Comparison of ENCODE assay signal across 7 cellular contexts in the genomic region with DNA sequence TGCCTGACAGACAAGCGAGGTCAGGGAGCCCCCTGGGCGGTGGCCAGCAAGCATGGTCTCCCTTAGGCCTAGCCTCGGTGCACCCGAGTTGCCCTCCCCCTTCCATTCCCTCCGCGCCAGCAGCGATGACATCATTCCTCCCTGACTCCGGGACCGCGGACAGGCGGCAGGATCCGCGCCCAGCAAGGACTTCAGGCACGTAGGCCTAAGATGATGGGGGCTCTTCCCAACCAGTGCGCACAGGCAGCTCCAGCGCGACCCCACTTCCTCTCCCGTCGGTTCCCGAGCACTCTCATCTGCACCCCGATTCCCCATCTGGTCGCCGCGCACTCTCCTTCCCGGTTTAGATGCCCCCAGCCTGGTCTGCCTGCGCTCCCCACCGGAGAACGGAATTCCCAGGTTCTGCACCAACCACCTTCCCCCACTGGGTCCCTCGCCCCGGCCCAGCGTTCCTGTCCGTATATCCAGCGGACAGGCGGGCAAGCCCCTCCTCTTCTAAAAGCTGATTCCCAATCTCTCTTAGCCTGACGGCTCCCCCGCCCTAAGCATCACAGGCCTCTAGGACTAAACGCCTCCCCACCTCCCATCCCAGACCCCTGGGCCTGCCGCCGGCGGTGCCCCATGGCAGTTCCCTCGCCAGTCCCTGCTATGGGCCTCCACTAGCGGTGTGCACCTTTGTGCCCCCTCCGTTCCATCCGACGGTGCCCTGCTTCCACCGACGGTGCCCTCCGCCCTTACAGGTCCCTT. TPM values are rescaled to one million over a fixed set of nuclear protein-coding genes. Genes with fewer than 3 reads are reported as not detected.
DNase-seq lines count a peak whose midpoint lies in the region; ATAC-seq lines count a peak whose summit lies in the region.

No MANE protein-coding gene starts in this region.

- H3K9me3 ChIP-seq in muscle layer of colon (ENCODE audit: low read length), result no peaks in the 10 kb centered on the region

- no peak for ATAC-seq in GM19467 (IDR thresholded peaks at IDR 0.05; ENCODE audit: unreplicated experiment)

- H3K27me3 ChIP-seq in muscle layer of colon (ENCODE audit: control insufficient read depth in 1 of 2, insufficient read depth in 2 of 2, low read length in 2 of 2), result no peaks in the 10 kb centered on the region

- DNase-seq in ELR (ENCODE audit: low read depth), result peak; percentile 84
- DNase-seq in NCI-H1105 treated with DMSO at 0.1 percent for 48 hours (lab: John Stamatoyannopoulos, UW), result peak; percentile 34
- peak; percentile 50 to 52 for DNase-seq in activated T-cell treated with anti-CD3 and anti-CD28 coated beads, Interleukin-2, amount 50 U/mL, for 48 hours
- peak; percentile 60 for DNase-seq in fibroblast of peridontal ligament (ENCODE audit: extremely low read depth)
- peak; percentile 78 for DNase-seq in ureter (ENCODE audit: low spot score)

- peaks cover 12% of the 10 kb centered on the region for H3K4me1 ChIP-seq in muscle layer of colon (ENCODE audit: insufficient read depth, low read length)

- peak overlapping the region; percentile 74 for H3K9ac ChIP-seq in muscle layer of colon (ENCODE audit: low read length)

- no peaks in the 10 kb centered on the region for H3K36me3 ChIP-seq in muscle layer of colon (ENCODE audit: insufficient read depth, low read length)

- peak overlapping the region; percentile 85 to 89 for H3K4me3 ChIP-seq in muscle layer of colon (ENCODE audit: low read depth in 1 of 2, low read length in 2 of 2)

- H3K27ac ChIP-seq in muscle layer of colon (ENCODE audit: low read depth, low read length), result peak overlapping the region; percentile 73

RNA-seq across cellular contexts. Expression of gene FAM219A, which starts 0.9 kb away (rescaled TPM):
- total RNA-seq in ureter, result 22.3 TPM

RNA-seq across cellular contexts. Expression of gene DNAI1, which starts 1.2 kb away (rescaled TPM):
- total RNA-seq in ureter, result not detected

Comparison
In these comparisons a context has a peak if more than half of its experiments do, and no peak if none do; other contexts are left out.
1. DNase-seq: peak in every context shown above with its lines; median percentile 84 in ELR; 78 in ureter; 60 in fibroblast of peridontal ligament; 51 in activated T-cell treated with anti-CD3 and anti-CD28 coated beads, Interleukin-2, amount 50 U/mL, for 48 hours; 34 in NCI-H1105 treated with DMSO at 0.1 percent for 48 hours.